22 cellular contexts compared by ENCODE assay signal in the genomic region with DNA sequence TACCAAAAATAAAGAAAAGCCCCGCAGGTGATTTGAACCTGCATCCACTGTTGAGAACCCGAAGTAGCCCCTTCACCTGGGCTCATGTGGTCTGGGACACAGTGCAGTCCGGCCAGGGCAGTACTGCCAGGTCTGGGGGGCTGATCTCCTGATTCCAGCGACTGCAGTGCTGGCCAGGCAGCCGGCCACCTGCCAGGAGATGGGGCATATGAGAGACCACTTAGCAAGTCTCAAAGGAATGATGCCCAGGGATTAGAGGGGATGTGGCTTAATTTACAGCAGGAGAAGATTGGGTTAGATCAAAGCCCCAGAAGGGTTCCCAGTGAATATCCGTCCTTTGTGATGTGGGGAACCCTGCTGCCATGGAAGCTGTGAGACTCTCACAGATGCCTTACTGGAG.
DNase-seq lines count a peak whose midpoint lies in the region; ATAC-seq and TF ChIP-seq lines count a peak whose summit lies in the region.
"Had no signal": no experiment of that assay in that cellular context is flagged by ENCODE, and none has a peak within 500 bp of the region (broad histone marks: within the 10 kb centered on the region; RNA-seq: fewer than 3 reads in every experiment).

No MANE protein-coding gene starts in this region.

- H3K79me1 ChIP-seq in H9 (ENCODE audit: insufficient read depth, low read depth, low read length, poor library complexity, severe bottlenecking): no peaks in the 10 kb centered on the region

- H3F3A ChIP-seq in neural progenitor cell (ENCODE audit: low read depth): peaks cover 35% of the 10 kb centered on the region

- H4K91ac ChIP-seq in H9 (ENCODE audit: insufficient read length, low read depth, low read length): no peak overlapping the region

- no peaks in the 10 kb centered on the region for H3K79me2 ChIP-seq in H9 (ENCODE audit: insufficient read depth, low read length)
- no peaks in the 10 kb centered on the region for H3K79me2 ChIP-seq in neural progenitor cell (ENCODE audit: low read depth)

- CTCF ChIA-PET in activated naive CD4-positive, alpha-beta T cell treated with anti-CD3 and anti-CD28 coated beads, Interleukin-2, amount 10 ng/mL, durations not matched to agents 7 days and 5 days (lab: Charles Lee): no interaction called here

- H4K20me1 ChIP-seq in H9 (ENCODE audit: control insufficient read depth, insufficient read depth, insufficient read length) (no peaks in the 10 kb centered on the region), neural progenitor cell (ENCODE audit: low read depth) (no peaks in the 10 kb centered on the region)

- no CpG with 5 or more reads among the region's 6 CpGs for WGBS in H9 (ENCODE audit: extremely low coverage, insufficient read length, low lambda C conversion rate)

- no peak for TF ChIP-seq CTCF in H9 (conservative IDR thresholded peaks at IDR 0.05)
- no peak for TF ChIP-seq CTCF in neural progenitor cell (IDR thresholded peaks at IDR 0.05)

- H3K9ac ChIP-seq in H9 (ENCODE audit: extremely low read depth, insufficient read length, low read length) (no peak overlapping the region), neural progenitor cell (no peak overlapping the region)

- H3K9me3 ChIP-seq in H9 (ENCODE audit: control insufficient read depth, low read depth, low read length) (no peaks in the 10 kb centered on the region), neural progenitor cell (ENCODE audit: low read depth) (no peaks in the 10 kb centered on the region)
- H3K9me3 ChIP-seq: lower lobe of right lung had no signal

- H3K4me3 ChIP-seq in neural progenitor cell: no peak overlapping the region
- H3K4me3 ChIP-seq: lower lobe of right lung, tibial nerve had no signal

- H3K4me1 Mint-ChIP-seq in H9: peaks cover 66 to 80% of the 10 kb centered on the region in 2 experiments
- H3K4me1 Mint-ChIP-seq in activated T-helper 17 cell treated with anti-CD3 and anti-CD28 coated beads, Interleukin-2, amount 50 U/mL, for 72 hours: peaks cover 5% of the 10 kb centered on the region
- H3K4me1 Mint-ChIP-seq in neural progenitor cell: peaks cover 76% of the 10 kb centered on the region
- no peaks in the 10 kb centered on the region for H3K4me1 Mint-ChIP-seq in activated naive CD4-positive, alpha-beta T cell treated with anti-CD3 and anti-CD28 coated beads, Interleukin-2, amount 10 ng/mL, durations not matched to agents 7 days and 5 days

- H3K56ac ChIP-seq in H9 (ENCODE audit: insufficient read length, low read depth, low read length): no peak overlapping the region

- no peak overlapping the region for H3K4ac ChIP-seq in H9 (ENCODE audit: low read depth, low read length)

- H3K9me3 Mint-ChIP-seq in H9: no peaks in the 10 kb centered on the region; a peak in 1 of 5 replicates
- no peaks in the 10 kb centered on the region for H3K9me3 Mint-ChIP-seq in activated T-helper 17 cell treated with anti-CD3 and anti-CD28 coated beads, Interleukin-2, amount 50 U/mL, for 72 hours
- peaks cover 4% of the 10 kb centered on the region for H3K9me3 Mint-ChIP-seq in neural progenitor cell
- no peaks in the 10 kb centered on the region for H3K9me3 Mint-ChIP-seq in activated naive CD4-positive, alpha-beta T cell treated with anti-CD3 and anti-CD28 coated beads, Interleukin-2, amount 10 ng/mL, durations not matched to agents 7 days and 5 days
- H3K9me3 Mint-ChIP-seq: activated CD8-positive, alpha-beta T cell treated with anti-CD3 and anti-CD28 coated beads for 36 hours had no signal

- no peaks in the 10 kb centered on the region for H3K36me3 ChIP-seq in neural progenitor cell
- H3K36me3 ChIP-seq: lower lobe of right lung, tibial nerve had no signal

- peaks cover 8% of the 10 kb centered on the region for H3K23me2 ChIP-seq in H9 (ENCODE audit: insufficient read length, low read depth, low read length, poor library complexity, severe bottlenecking)

- no peak overlapping the region for H2BK12ac ChIP-seq in H9 (ENCODE audit: insufficient read length, low read depth, low read length)

- H3K27me3 ChIP-seq in H9 (ENCODE audit: insufficient read depth, low read length) (no peaks in the 10 kb centered on the region; the same call in 1 of the 2 replicates), neural progenitor cell (peaks cover 5% of the 10 kb centered on the region)
- H3K27me3 ChIP-seq: tibial nerve had no signal

- H3K27me3 Mint-ChIP-seq in H9 (ENCODE audit: low read depth) (peaks cover 58% of the 10 kb centered on the region), neural progenitor cell (ENCODE audit: insufficient read depth, low read depth) (peaks cover 25% of the 10 kb centered on the region)
- no peaks in the 10 kb centered on the region for H3K27me3 Mint-ChIP-seq in activated T-helper 17 cell treated with anti-CD3 and anti-CD28 coated beads, Interleukin-2, amount 50 U/mL, for 72 hours
- peaks cover 26% of the 10 kb centered on the region for H3K27me3 Mint-ChIP-seq in activated naive CD4-positive, alpha-beta T cell treated with anti-CD3 and anti-CD28 coated beads, Interleukin-2, amount 10 ng/mL, durations not matched to agents 7 days and 5 days
- H3K27me3 Mint-ChIP-seq: T-cell had no signal

- H3K4me2 ChIP-seq in H9 (ENCODE audit: insufficient read depth, insufficient read length, low read length) (peak overlapping the region; percentile 83), neural progenitor cell (peak overlapping the region; percentile 66)

- H3K4me1 ChIP-seq in H9 (ENCODE audit: insufficient read depth, low read length): peaks cover 7% of the 10 kb centered on the region
- peaks cover 70% of the 10 kb centered on the region for H3K4me1 ChIP-seq in neural progenitor cell
- H3K4me1 ChIP-seq: lower lobe of right lung had no signal

- H3K36me3 Mint-ChIP-seq in H9 (ENCODE audit: insufficient read depth in 1 of 3, low read depth in 3 of 3) (no peaks in the 10 kb centered on the region), neural progenitor cell (no peaks in the 10 kb centered on the region)
- peaks cover 5% of the 10 kb centered on the region for H3K36me3 Mint-ChIP-seq in activated T-helper 17 cell treated with anti-CD3 and anti-CD28 coated beads, Interleukin-2, amount 50 U/mL, for 72 hours (ENCODE audit: low read depth)
- H3K36me3 Mint-ChIP-seq in activated naive CD4-positive, alpha-beta T cell treated with anti-CD3 and anti-CD28 coated beads, Interleukin-2, amount 10 ng/mL, durations not matched to agents 7 days and 5 days: peaks cover 7% of the 10 kb centered on the region

- no peak overlapping the region for H3K18ac ChIP-seq in H9 (ENCODE audit: insufficient read length, low read depth, low read length)

- no peak overlapping the region for H4K8ac ChIP-seq in H9 (replicated peaks; ENCODE audit: insufficient read length, low read depth, low read length)

- H2BK15ac ChIP-seq in H9 (ENCODE audit: low read depth, low read length): no peak overlapping the region

- H3K27ac Mint-ChIP-seq in H9 (no peak overlapping the region), neural progenitor cell (peak overlapping the region; percentile 23)
- H3K27ac Mint-ChIP-seq in activated T-helper 17 cell treated with anti-CD3 and anti-CD28 coated beads, Interleukin-2, amount 50 U/mL, for 72 hours: peak overlapping the region; percentile 7
- no peak overlapping the region for H3K27ac Mint-ChIP-seq in activated naive CD4-positive, alpha-beta T cell treated with anti-CD3 and anti-CD28 coated beads, Interleukin-2, amount 10 ng/mL, durations not matched to agents 7 days and 5 days
- H3K27ac Mint-ChIP-seq: activated CD8-positive, alpha-beta T cell treated with anti-CD3 and anti-CD28 coated beads for 36 hours; nephron; T-cell had no signal

- H3K27ac ChIP-seq in H9 (ENCODE audit: insufficient read length, low read depth, low read length) (no peak overlapping the region), neural progenitor cell (no peak overlapping the region)
- H3K27ac ChIP-seq: lower lobe of right lung, tibial nerve had no signal

- ATAC-seq in activated T-helper 17 cell treated with anti-CD3 and anti-CD28 coated beads, Interleukin-2, amount 50 U/mL, for 72 hours (replicated peaks): no peak
- ATAC-seq: activated CD4-positive, CD25-positive, alpha-beta regulatory T cell treated with anti-CD3 and anti-CD28 coated beads, Interleukin-2, amount 50 U/mL, for 24 hours; activated CD8-positive, alpha-beta T cell treated with anti-CD3 and anti-CD28 coated beads for 36 hours; lower lobe of right lung; Panc1; T-cell had no signal

- H2AFZ ChIP-seq in H9 (ENCODE audit: low read length) (no peak overlapping the region), neural progenitor cell (replicated peaks) (no peak overlapping the region)

- H2BK20ac ChIP-seq in H9 (ENCODE audit: low read depth, low read length, poor library complexity, severe bottlenecking): no peak overlapping the region

- no peak overlapping the region for H3K23ac ChIP-seq in H9 (ENCODE audit: insufficient read length, low read depth, low read length)

- no peak overlapping the region for H2BK120ac ChIP-seq in H9 (ENCODE audit: low read depth, low read length, poor library complexity, severe bottlenecking)

- no peak overlapping the region for H4K5ac ChIP-seq in H9 (ENCODE audit: insufficient read length, low read depth, low read length)

- no peak overlapping the region for H2BK5ac ChIP-seq in H9 (ENCODE audit: insufficient read length, low read length)

- DNase-seq in D341Med (ENCODE audit: low spot score) (peak; percentile 43), H9 (no peak), neural progenitor cell (ENCODE audit: low spot score) (peak; percentile 29), NCI-H2081 (lab: John Stamatoyannopoulos, UW) (no peak), DMS 273 (lab: John Stamatoyannopoulos, UW; ENCODE audit: unreplicated experiment) (no peak)
- no peak for DNase-seq in activated naive CD4-positive, alpha-beta T cell treated with anti-CD3 and anti-CD28 coated beads, Interleukin-2, amount 10 ng/mL, durations not matched to agents 7 days and 5 days
- DNase-seq: activated CD8-positive, alpha-beta T cell treated with anti-CD3 and anti-CD28 coated beads for 36 hours; activated gamma-delta T cell; DMS79; effector memory CD4-positive, alpha-beta T cell; erythroblast; foreskin fibroblast; GF-D8; islet precursor cell; lower lobe of right lung; NCI-H446; T-cell had no signal

- H3K4me3 Mint-ChIP-seq in H9: peak overlapping the region in 1 of 2 experiments; percentile 78; a peak in 3 of 5 replicates
- H3K4me3 Mint-ChIP-seq in activated T-helper 17 cell treated with anti-CD3 and anti-CD28 coated beads, Interleukin-2, amount 50 U/mL, for 72 hours: no peak overlapping the region
- H3K4me3 Mint-ChIP-seq in neural progenitor cell: no peak overlapping the region
- no peak overlapping the region for H3K4me3 Mint-ChIP-seq in activated naive CD4-positive, alpha-beta T cell treated with anti-CD3 and anti-CD28 coated beads, Interleukin-2, amount 10 ng/mL, durations not matched to agents 7 days and 5 days
- H3K4me3 Mint-ChIP-seq: activated CD8-positive, alpha-beta T cell treated with anti-CD3 and anti-CD28 coated beads for 36 hours; nephron; T-cell had no signal

- H3K14ac ChIP-seq in H9 (ENCODE audit: insufficient read depth, low read length): no peak overlapping the region

- H3T11ph ChIP-seq in H9 (ENCODE audit: low read length): no peak overlapping the region

- no peak overlapping the region for H2AK5ac ChIP-seq in H9 (ENCODE audit: insufficient read length, low read length)

Comparison
In these comparisons a context has a peak if more than half of its experiments do, and no peak if none do; other contexts are left out.
1. DNase-seq: peak in D341Med (single experiment) and neural progenitor cell (single experiment); none in H9 (single experiment), NCI-H2081 (0 of 2), activated naive CD4-positive, alpha-beta T cell treated with anti-CD3 and anti-CD28 coated beads, Interleukin-2, amount 10 ng/mL, durations not matched to agents 7 days and 5 days (single experiment) and DMS 273 (single experiment).
2. H3K27ac Mint-ChIP-seq: peak in activated T-helper 17 cell treated with anti-CD3 and anti-CD28 coated beads, Interleukin-2, amount 50 U/mL, for 72 hours (single experiment) and neural progenitor cell (single experiment); none in H9 (0 of 3) and activated naive CD4-positive, alpha-beta T cell treated with anti-CD3 and anti-CD28 coated beads, Interleukin-2, amount 10 ng/mL, durations not matched to agents 7 days and 5 days (single experiment).